Comparison of ENCODE assay signal across 13 cellular contexts in genomic region chr3:52489453-52489852, GRCh38. TPM values are rescaled to one million over a fixed set of nuclear protein-coding genes. Genes with fewer than 3 reads are reported as not detected.
"Had no signal": no experiment of that assay in that cellular context is flagged by ENCODE, and none has a peak within 500 bp of the region (broad histone marks: within the 10 kb centered on the region; RNA-seq: fewer than 3 reads in every experiment).

No MANE protein-coding gene starts in this region.

- DNase-seq: activated CD4-positive, alpha-beta T cell treated with anti-CD3 and anti-CD28 coated beads for 36 hours; activated CD4-positive, alpha-beta T cell treated with anti-CD3 and anti-CD28 coated beads, Interleukin-2, amount 50 U/mL, for 48 hours; activated T-cell treated with anti-CD3 and anti-CD28 coated beads for 4 hours; amniotic stem cell; body of pancreas; caudate nucleus; mammary epithelial cell; stimulated activated naive B cell treated with anti-CD40 and anti-IgM and Interleukin-4, amounts not matched to agents 10 μg/mL and 1 μg/mL and 100 μg/mL, for 72 hours had no signal

- H3K4me3 ChIP-seq: body of pancreas, SK-N-MC had no signal

- H3K27ac ChIP-seq: SK-N-MC had no signal

- H3K27me3 ChIP-seq: body of pancreas had no signal

- FAIRE-seq: urothelium cell line had no signal

- H3K9me3 ChIP-seq: body of pancreas had no signal

- ATAC-seq: activated CD4-positive, alpha-beta T cell treated with anti-CD3 and anti-CD28 coated beads for 36 hours; body of pancreas; stimulated activated naive B cell treated with anti-CD40 and anti-IgM and Interleukin-4, amounts not matched to agents 10 μg/mL and 1 μg/mL and 100 μg/mL, for 72 hours; WTC11 had no signal

RNA-seq across cellular contexts. Expression of gene TNNC1, which starts 35.6 kb away (rescaled TPM):
- total RNA-seq: neural crest cell had no signal

RNA-seq across cellular contexts. Expression of gene SEMA3G, which starts 44.5 kb away (rescaled TPM):
- total RNA-seq: activated CD4-positive, alpha-beta T cell treated with anti-CD3 and anti-CD28 coated beads for 36 hours; osteoblast had no signal
